In genomic region chr5:56525117-56525516, GRCh38 we compare ENCODE assay signal across 22 cellular contexts.
DNase-seq lines count a peak whose midpoint lies in the region; ATAC-seq and TF ChIP-seq lines count a peak whose summit lies in the region.
"Had no signal": no experiment of that assay in that cellular context is flagged by ENCODE, and none has a peak within 500 bp of the region (broad histone marks: within the 10 kb centered on the region; RNA-seq: fewer than 3 reads in every experiment).

No MANE protein-coding gene starts in this region.

- H3K4me2 ChIP-seq in MM.1S (ENCODE audit: low read depth, low read length), result no peak overlapping the region

- H3K27ac ChIP-seq in MM.1S (ENCODE audit: low read length), result no peak overlapping the region
- H3K27ac ChIP-seq: ovary, Peyer's patch had no signal

- H3F3A ChIP-seq in MM.1S (ENCODE audit: insufficient read depth, low read length), result no peaks in the 10 kb centered on the region

- no peak overlapping the region for H3K9ac ChIP-seq in MM.1S (ENCODE audit: low read length)

- H3K79me2 ChIP-seq in MM.1S (ENCODE audit: low read length), result no peaks in the 10 kb centered on the region

- no peak overlapping the region for H2AFZ ChIP-seq in MM.1S (ENCODE audit: low read length)

- no peak for TF ChIP-seq CTCF in MM.1S (IDR thresholded peaks at IDR 0.05; ENCODE audit: low read length)

- no peaks in the 10 kb centered on the region for H3K36me3 ChIP-seq in MM.1S (replicated peaks; ENCODE audit: insufficient read depth, low read length)
- H3K36me3 ChIP-seq: ovary, Peyer's patch had no signal

- H3K27me3 ChIP-seq in MM.1S (replicated peaks; ENCODE audit: insufficient read depth, low read length), result no peaks in the 10 kb centered on the region
- H3K27me3 ChIP-seq: ovary, Peyer's patch had no signal

- DNase-seq in EL, result peak; percentile 35
- DNase-seq in M059J (ENCODE audit: low read depth), result peak; percentile 93
- peak; percentile 76 for DNase-seq in astrocyte of the hippocampus (ENCODE audit: low read depth, low spot score)
- DNase-seq in kidney tubule cell (ENCODE audit: low spot score), result peak; percentile 88
- DNase-seq in MM.1S, result no peak
- DNase-seq in T-helper 2 cell, result no peak
- DNase-seq: activated CD4-positive, CD25-positive, alpha-beta regulatory T cell; activated CD8-positive, alpha-beta memory T cell treated with anti-CD3 and anti-CD28 coated beads, Interleukin-2, amount 50 U/mL, for 4 hours; activated naive CD4-positive, alpha-beta T cell treated with Interleukin-2 at 50 U/mL for 16 hours; central memory CD4-positive, alpha-beta T cell; DMS79; glutamatergic neuron; H7; islet precursor cell; Karpas-422; NCI-H1930; NCI-H526 treated with DMSO at 0.1 percent for 48 hours; T-helper 1 cell had no signal

- H3K4me1 ChIP-seq in MM.1S (ENCODE audit: low read length), result no peaks in the 10 kb centered on the region
- H3K4me1 ChIP-seq: Peyer's patch had no signal

- H4K20me1 ChIP-seq in MM.1S (ENCODE audit: insufficient read depth, low read length), result no peaks in the 10 kb centered on the region

- no peak overlapping the region for H3K4me3 ChIP-seq in MM.1S (ENCODE audit: low read length)
- H3K4me3 ChIP-seq: ovary, Peyer's patch had no signal

- no peaks in the 10 kb centered on the region for H3K9me2 ChIP-seq in MM.1S (replicated peaks; ENCODE audit: insufficient read depth, low read length)

- ATAC-seq in HG03039 (IDR thresholded peaks at IDR 0.05; ENCODE audit: unreplicated experiment) (no peak), HG03460 (IDR thresholded peaks at IDR 0.05; ENCODE audit: unreplicated experiment) (no peak)

- no peaks in the 10 kb centered on the region for H3K9me3 ChIP-seq in MM.1S (replicated peaks; ENCODE audit: insufficient read depth, low read length)
- H3K9me3 ChIP-seq: ovary, Peyer's patch had no signal

Comparison
In these comparisons a context has a peak if more than half of its experiments do, and no peak if none do; other contexts are left out.
1. DNase-seq: peak in EL (single experiment), M059J (single experiment), astrocyte of the hippocampus (single experiment) and kidney tubule cell (single experiment); none in MM.1S (single experiment) and T-helper 2 cell (0 of 5).